ENCODE assay signal across 12 cellular contexts in the genomic region with DNA sequence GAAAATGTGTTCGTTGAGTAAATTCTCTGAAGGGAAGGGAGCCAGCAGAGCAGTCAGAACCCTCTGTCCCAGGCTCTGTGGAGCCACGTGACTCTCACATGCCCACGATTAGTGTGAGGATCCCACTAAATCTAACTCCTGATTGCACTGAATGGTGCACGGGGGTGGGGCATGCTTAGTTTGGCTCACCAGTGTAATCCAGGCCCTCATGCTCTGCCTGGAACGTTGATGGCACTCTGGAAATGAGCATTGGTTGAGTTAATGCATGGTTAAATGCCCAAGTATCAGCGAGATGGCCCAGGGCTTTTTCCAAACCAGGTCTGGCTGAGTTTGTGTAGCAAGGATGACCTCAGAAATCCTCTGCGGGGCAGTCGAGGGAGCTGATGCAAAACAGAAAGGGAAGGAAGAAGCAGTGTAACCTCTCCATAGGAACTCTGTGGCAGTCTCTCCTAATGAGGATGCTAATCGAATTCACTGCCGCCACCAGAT.
A peak's percentile ranks its signal among the peaks of the same experiment; 100 is the strongest.
DNase-seq lines count a peak whose midpoint lies in the region; ATAC-seq and TF ChIP-seq lines count a peak whose summit lies in the region.
"Had no signal": no experiment of that assay in that cellular context is flagged by ENCODE, and none has a peak within 500 bp of the region (broad histone marks: within the 10 kb centered on the region; RNA-seq: fewer than 3 reads in every experiment).

No MANE protein-coding gene starts in this region.

- H3K4me3 ChIP-seq in HUES6 (ENCODE audit: low read depth, low read length) (peak overlapping the region; percentile 16; the same call in 1 of the 2 replicates), left lung (no peak overlapping the region)
- H3K4me3 ChIP-seq: colonic mucosa had no signal

- H3K4me1 ChIP-seq in HUES6 (ENCODE audit: control insufficient read depth, insufficient read depth, low read length) (peaks cover 53% of the 10 kb centered on the region), left lung (peaks cover 0 to 11% of the 10 kb centered on the region in 2 donors)
- H3K4me1 ChIP-seq: colonic mucosa had no signal

- ATAC-seq in left lung (peak; percentile 55), GM18870 (IDR thresholded peaks at IDR 0.05; ENCODE audit: unreplicated experiment) (no peak)

- intact Hi-C loops in left lung (cut with DNase I): no loop called here

- H3K36me3 ChIP-seq in HUES6 (ENCODE audit: control insufficient read depth, insufficient read depth, low read length): no peaks in the 10 kb centered on the region
- no peaks in the 10 kb centered on the region for H3K36me3 ChIP-seq in left lung
- H3K36me3 ChIP-seq: colonic mucosa had no signal

- peak overlapping the region; percentile 1 for H3K9ac ChIP-seq in HUES6 (ENCODE audit: low read length)
- H3K9ac ChIP-seq: KMS-11 had no signal

- peak overlapping the region; percentile 33 for H3K27ac ChIP-seq in HUES6 (ENCODE audit: low read depth, low read length)
- peak overlapping the region; percentile 62 for H3K27ac ChIP-seq in cingulate gyrus (ENCODE audit: low read depth, low read length)
- H3K27ac ChIP-seq in left lung: peak overlapping the region in 1 of 2 donors; percentile 33
- H3K27ac ChIP-seq: colonic mucosa, KMS-11 had no signal

- TF ChIP-seq CTCF in left lung (IDR thresholded peaks at IDR 0.05): no peak

- no peaks in the 10 kb centered on the region for H3K27me3 ChIP-seq in HUES6 (ENCODE audit: control insufficient read depth, insufficient read depth, low read length)
- H3K27me3 ChIP-seq in left lung: no peaks in the 10 kb centered on the region
- H3K27me3 ChIP-seq: colonic mucosa had no signal

- DNase-seq in left lung: peak in 1 of 2 donors; percentile 30
- DNase-seq in superior temporal gyrus (ENCODE audit: extremely low spot score): peak; percentile 71
- DNase-seq in NAMALWA (ENCODE audit: low spot score): no peak
- DNase-seq in amniotic stem cell (lab: John Stamatoyannopoulos, UW): no peak
- DNase-seq in stimulated activated CD4-positive, alpha-beta T cell treated with anti-CD3 and anti-CD28 coated beads, Interleukin-2, amount 100 ng/mL, for 48 hours: no peak
- DNase-seq: activated CD4-positive, alpha-beta memory T cell treated with anti-CD3 and anti-CD28 coated beads for 36 hours; colonic mucosa; DMS53 had no signal

- H3K9me3 ChIP-seq in HUES6 (ENCODE audit: control insufficient read depth, insufficient read depth, low read depth, low read length): peaks cover 6% of the 10 kb centered on the region
- H3K9me3 ChIP-seq in left lung: no peaks in the 10 kb centered on the region
- H3K9me3 ChIP-seq: colonic mucosa had no signal
